In the genomic region with DNA sequence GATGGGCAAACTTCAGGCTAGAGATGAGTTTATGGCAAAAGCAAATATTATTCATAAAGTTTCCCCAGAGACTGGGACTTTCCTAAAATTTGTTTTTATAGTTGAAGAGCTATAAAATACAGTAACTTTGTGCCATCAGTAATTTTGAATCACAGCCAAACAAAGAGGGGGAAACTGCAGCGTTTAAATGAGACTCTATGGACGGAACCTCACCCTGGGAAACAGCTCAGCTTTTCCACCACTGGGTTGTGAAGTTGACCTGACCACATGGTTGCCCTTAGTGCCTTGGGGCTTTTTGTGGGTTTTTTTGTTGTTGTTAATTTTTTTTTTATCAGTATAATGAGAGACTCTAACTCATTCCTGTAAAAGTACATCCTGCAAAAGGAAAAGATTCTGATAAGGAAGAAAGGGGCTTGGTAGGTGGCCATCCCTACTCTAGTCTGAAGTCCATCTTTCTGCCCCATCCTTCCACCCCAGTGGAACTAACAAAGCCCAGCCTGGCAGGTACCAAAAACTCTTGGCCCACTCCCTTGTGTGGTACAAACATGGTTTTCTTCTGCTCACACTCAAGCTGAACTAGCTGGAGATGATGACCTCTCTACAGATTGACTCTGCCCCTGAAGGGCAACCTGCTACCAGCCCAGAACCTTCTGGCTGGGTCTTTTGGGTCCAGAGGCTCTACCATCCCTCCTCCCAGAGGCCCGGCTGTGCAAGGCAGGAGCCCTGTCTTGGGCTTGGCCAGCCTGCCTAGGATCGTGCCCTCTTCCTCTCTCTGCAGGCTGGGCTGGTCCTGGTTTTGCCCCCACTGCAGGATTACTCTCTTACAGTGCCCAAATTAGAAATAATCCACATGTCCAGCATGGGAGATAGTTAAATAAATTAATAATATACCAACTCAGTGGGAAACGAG, we compare ENCODE assay signal across 15 cellular contexts. TPM values are rescaled to one million over a fixed set of nuclear protein-coding genes. Genes with fewer than 3 reads are reported as not detected.
DNase-seq lines count a peak whose midpoint lies in the region; ATAC-seq lines count a peak whose summit lies in the region.
"Had no signal": no experiment of that assay in that cellular context is flagged by ENCODE, and none has a peak within 500 bp of the region (broad histone marks: within the 10 kb centered on the region; RNA-seq: fewer than 3 reads in every experiment).

No MANE protein-coding gene starts in this region.

- H3K27me3 Mint-ChIP-seq in T-helper 1 cell treated with Interleukin-12 subunit alpha and Interleukin-12 subunit beta and Interleukin-4 antibody, amounts not matched to agents 30 μg/mL and 1 μg/mL, for 36 hours (ENCODE audit: low read depth) = no peaks in the 10 kb centered on the region
- no peaks in the 10 kb centered on the region for H3K27me3 Mint-ChIP-seq in activated T-helper 2 cell treated with anti-CD3 and anti-CD28 coated beads, Interferon-gamma antibody, Interleukin-2, Interleukin-4, amounts not matched to agents 10 μg/mL and 5 μg/mL and 100 μg/mL, durations not matched to agents 14 hours and 24 hours and 36 hours (ENCODE audit: low read depth)

- peaks cover 13% of the 10 kb centered on the region for H3K4me1 Mint-ChIP-seq in T-helper 1 cell treated with Interleukin-12 subunit alpha and Interleukin-12 subunit beta and Interleukin-4 antibody, amounts not matched to agents 30 μg/mL and 1 μg/mL, for 36 hours (ENCODE audit: low read depth)
- peaks cover 46% of the 10 kb centered on the region for H3K4me1 Mint-ChIP-seq in activated T-helper 2 cell treated with anti-CD3 and anti-CD28 coated beads, Interferon-gamma antibody, Interleukin-2, Interleukin-4, amounts not matched to agents 10 μg/mL and 5 μg/mL and 100 μg/mL, durations not matched to agents 14 hours and 24 hours and 36 hours (ENCODE audit: low read depth)

- peak overlapping the region; percentile 77 for H3K27ac Mint-ChIP-seq in T-helper 1 cell treated with Interleukin-12 subunit alpha and Interleukin-12 subunit beta and Interleukin-4 antibody, amounts not matched to agents 30 μg/mL and 1 μg/mL, for 36 hours
- H3K27ac Mint-ChIP-seq in activated T-helper 2 cell treated with anti-CD3 and anti-CD28 coated beads, Interferon-gamma antibody, Interleukin-2, Interleukin-4, amounts not matched to agents 10 μg/mL and 5 μg/mL and 100 μg/mL, durations not matched to agents 14 hours and 24 hours and 36 hours = peak overlapping the region; percentile 93

- intact Hi-C loops in activated T-helper 2 cell treated with anti-CD3 and anti-CD28 coated beads, Interferon-gamma antibody, Interleukin-2, Interleukin-4, amounts not matched to agents 10 μg/mL and 5 μg/mL and 100 μg/mL, durations not matched to agents 14 hours and 24 hours and 36 hours (cut with micrococcal nuclease) = loop anchor here (1.0 to 5.0 kb wide), 5 partner anchors 17 to 278 kb away; no protein-coding TSS in a partner anchor
- intact Hi-C loops in sciatic nerve (cut with DNase I) = loop anchor here (5.0 kb wide), 1 partner anchor 123 kb away; no protein-coding TSS in a partner anchor

- DNase-seq in T-helper 1 cell (no peak), sciatic nerve (ENCODE audit: low spot score) (no peak), AG20443 (ENCODE audit: low spot score) (no peak), COLO668 (lab: John Stamatoyannopoulos, UW; ENCODE audit: unreplicated experiment) (no peak)
- no peak for DNase-seq in activated T-helper 2 cell treated with anti-CD3 and anti-CD28 coated beads, Interferon-gamma antibody, Interleukin-2, Interleukin-4, amounts not matched to agents 10 μg/mL and 5 μg/mL and 100 μg/mL, durations not matched to agents 14 hours and 24 hours and 36 hours (ENCODE audit: low spot score)
- DNase-seq: effector memory CD4-positive, alpha-beta T cell; left ventricle myocardium inferior; NCI-H1092 treated with DMSO at 0.1 percent for 48 hours; NCI-H526; SHP77 treated with DMSO at 0.1 percent for 48 hours; spleen had no signal

- peak; percentile 56 for ATAC-seq in GM21423 (IDR thresholded peaks at IDR 0.05; ENCODE audit: unreplicated experiment)
- peak; percentile 55 for ATAC-seq in sciatic nerve
- ATAC-seq in GM21515 (IDR thresholded peaks at IDR 0.05; ENCODE audit: unreplicated experiment) = no peak

- H3K4me3 Mint-ChIP-seq in T-helper 1 cell treated with Interleukin-12 subunit alpha and Interleukin-12 subunit beta and Interleukin-4 antibody, amounts not matched to agents 30 μg/mL and 1 μg/mL, for 36 hours = no peak overlapping the region
- H3K4me3 Mint-ChIP-seq in activated T-helper 2 cell treated with anti-CD3 and anti-CD28 coated beads, Interferon-gamma antibody, Interleukin-2, Interleukin-4, amounts not matched to agents 10 μg/mL and 5 μg/mL and 100 μg/mL, durations not matched to agents 14 hours and 24 hours and 36 hours (ENCODE audit: low read depth) = no peak overlapping the region

- H3K36me3 Mint-ChIP-seq in T-helper 1 cell treated with Interleukin-12 subunit alpha and Interleukin-12 subunit beta and Interleukin-4 antibody, amounts not matched to agents 30 μg/mL and 1 μg/mL, for 36 hours (ENCODE audit: low read depth) = peaks cover 13% of the 10 kb centered on the region
- peaks cover 53% of the 10 kb centered on the region for H3K36me3 Mint-ChIP-seq in activated T-helper 2 cell treated with anti-CD3 and anti-CD28 coated beads, Interferon-gamma antibody, Interleukin-2, Interleukin-4, amounts not matched to agents 10 μg/mL and 5 μg/mL and 100 μg/mL, durations not matched to agents 14 hours and 24 hours and 36 hours (ENCODE audit: low read depth)

- H3K9me3 Mint-ChIP-seq in T-helper 1 cell treated with Interleukin-12 subunit alpha and Interleukin-12 subunit beta and Interleukin-4 antibody, amounts not matched to agents 30 μg/mL and 1 μg/mL, for 36 hours = no peaks in the 10 kb centered on the region
- H3K9me3 Mint-ChIP-seq in activated T-helper 2 cell treated with anti-CD3 and anti-CD28 coated beads, Interferon-gamma antibody, Interleukin-2, Interleukin-4, amounts not matched to agents 10 μg/mL and 5 μg/mL and 100 μg/mL, durations not matched to agents 14 hours and 24 hours and 36 hours = no peaks in the 10 kb centered on the region

RNA-seq across cellular contexts. Expression of gene RLBP1, which starts 41.2 kb away (rescaled TPM):
- total RNA-seq in activated T-helper 2 cell treated with anti-CD3 and anti-CD28 coated beads, Interferon-gamma antibody, Interleukin-2, Interleukin-4, amounts not matched to agents 10 μg/mL and 5 μg/mL and 100 μg/mL, durations not matched to agents 14 hours and 24 hours and 36 hours = 0.21 and 0.52 TPM in 2 replicates
- total RNA-seq in sciatic nerve = not detected
- total RNA-seq: left ventricle myocardium inferior, spleen, suprapubic skin had no signal
